In genomic region chr1:12335815-12336214, GRCh38 we compare ENCODE assay signal across 23 cellular contexts.
"Had no signal": no experiment of that assay in that cellular context is flagged by ENCODE, and none has a peak within 500 bp of the region (broad histone marks: within the 10 kb centered on the region; RNA-seq: fewer than 3 reads in every experiment).

No MANE protein-coding gene starts in this region.

- ATAC-seq: esophagus mucosa; left lung; naive thymus-derived CD4-positive, alpha-beta T cell; right lobe of liver; stimulated activated memory B cell treated with anti-CD40 and anti-IgM and Interleukin-4, amounts not matched to agents 10 μg/mL and 1 μg/mL and 100 μg/mL, for 72 hours had no signal

- H3K27ac Mint-ChIP-seq: immature natural killer cell; stimulated activated memory B cell treated with anti-CD40 and anti-IgM and Interleukin-4, amounts not matched to agents 10 μg/mL and 1 μg/mL and 100 μg/mL, for 72 hours; stimulated activated naive CD8-positive, alpha-beta T cell treated with anti-CD3 and anti-CD28 coated beads, Interleukin-15, Interleukin-2, amounts not matched to agents 100 ng/mL and 50 ng/mL, for 24 hours had no signal

- H3K4me3 Mint-ChIP-seq: immature natural killer cell; naive thymus-derived CD4-positive, alpha-beta T cell; stimulated activated memory B cell treated with anti-CD40 and anti-IgM and Interleukin-4, amounts not matched to agents 10 μg/mL and 1 μg/mL and 100 μg/mL, for 72 hours; stimulated activated naive CD8-positive, alpha-beta T cell treated with anti-CD3 and anti-CD28 coated beads, Interleukin-15, Interleukin-2, amounts not matched to agents 100 ng/mL and 50 ng/mL, for 24 hours had no signal

- H3K36me3 ChIP-seq: ovary, uterus had no signal

- H3K9me3 Mint-ChIP-seq: immature natural killer cell; naive thymus-derived CD4-positive, alpha-beta T cell; stimulated activated memory B cell treated with anti-CD40 and anti-IgM and Interleukin-4, amounts not matched to agents 10 μg/mL and 1 μg/mL and 100 μg/mL, for 72 hours; stimulated activated naive CD8-positive, alpha-beta T cell treated with anti-CD3 and anti-CD28 coated beads, Interleukin-15, Interleukin-2, amounts not matched to agents 100 ng/mL and 50 ng/mL, for 24 hours had no signal

- DNase-seq: effector CD8-positive, alpha-beta T cell; immature natural killer cell; left lung; mesendoderm; naive thymus-derived CD4-positive, alpha-beta T cell; ovary; right lobe of liver; spleen; stimulated activated CD4-positive, alpha-beta T cell treated with anti-CD3 and anti-CD28 coated beads, Interleukin-15, amount 100 ng/mL, for 24 hours; stimulated activated CD4-positive, alpha-beta T cell treated with anti-CD3 and anti-CD28 coated beads, Interleukin-1b, Interleukin-23, amount 100 ng/mL, for 48 hours; stimulated activated CD4-positive, alpha-beta T cell treated with anti-CD3 and anti-CD28 coated beads, Interleukin-4, amount 100 ng/mL, for 24 hours; tibial artery; upper lobe of left lung; uterus had no signal

- H3K27ac ChIP-seq: right lobe of liver, spleen, tibial artery, upper lobe of left lung, uterus had no signal

- FAIRE-seq: endometrium, frontal cortex, keratinocyte had no signal

- H3K4me1 ChIP-seq: left lung, uterus had no signal

- H3K4me1 Mint-ChIP-seq: stimulated activated memory B cell treated with anti-CD40 and anti-IgM and Interleukin-4, amounts not matched to agents 10 μg/mL and 1 μg/mL and 100 μg/mL, for 72 hours had no signal

- H3K4me3 ChIP-seq: coronary artery, left lung, lung, ovary, right lobe of liver, spleen, tibial artery, upper lobe of left lung, uterus had no signal

- H3K27me3 ChIP-seq: left lung, ovary, right lobe of liver, spleen, tibial artery, upper lobe of left lung, uterus had no signal

- H3K27me3 Mint-ChIP-seq: naive thymus-derived CD4-positive, alpha-beta T cell; progenitor cell of endocrine pancreas; stimulated activated memory B cell treated with anti-CD40 and anti-IgM and Interleukin-4, amounts not matched to agents 10 μg/mL and 1 μg/mL and 100 μg/mL, for 72 hours; stimulated activated naive CD8-positive, alpha-beta T cell treated with anti-CD3 and anti-CD28 coated beads, Interleukin-15, Interleukin-2, amounts not matched to agents 100 ng/mL and 50 ng/mL, for 24 hours had no signal

- H3K9me3 ChIP-seq: left lung, ovary, right lobe of liver, spleen, tibial artery, upper lobe of left lung, uterus had no signal
